In genomic region chr6:34248198-34248726, GRCh38 we compare ENCODE assay signal across 9 cellular contexts. TPM values are rescaled to one million over a fixed set of nuclear protein-coding genes. Genes with fewer than 3 reads are reported as not detected.
A peak's percentile ranks its signal among the peaks of the same experiment; 100 is the strongest.
DNase-seq lines count a peak whose midpoint lies in the region; ATAC-seq, FAIRE-seq and TF ChIP-seq lines count a peak whose summit lies in the region.
"Had no signal": no experiment of that assay in that cellular context is flagged by ENCODE, and none has a peak within 500 bp of the region (broad histone marks: within the 10 kb centered on the region; RNA-seq: fewer than 3 reads in every experiment).

No MANE protein-coding gene starts in this region.

- H3K27me3 ChIP-seq in Peyer's patch (no peaks in the 10 kb centered on the region), astrocyte (ENCODE audit: insufficient read depth, low read length) (no peaks in the 10 kb centered on the region), hepatocyte (no peaks in the 10 kb centered on the region), sigmoid colon (no peaks in the 10 kb centered on the region)

- no peaks in the 10 kb centered on the region for H3K9me2 ChIP-seq in hepatocyte (replicated peaks; ENCODE audit: insufficient read depth)

- H3K9me3 ChIP-seq in Peyer's patch = no peaks in the 10 kb centered on the region
- H3K9me3 ChIP-seq in astrocyte (ENCODE audit: insufficient read depth, low read depth, low read length) = no peaks in the 10 kb centered on the region
- no peaks in the 10 kb centered on the region for H3K9me3 ChIP-seq in hepatocyte (ENCODE audit: low read depth)
- H3K9me3 ChIP-seq in sigmoid colon = no peaks in the 10 kb centered on the region

- DNase-seq in NCI-H82 (lab: John Stamatoyannopoulos, UW) = peak; percentile 69
- DNase-seq in NCI-H82 treated with DMSO at 0.1 percent for 48 hours (lab: John Stamatoyannopoulos, UW; ENCODE audit: unreplicated experiment) = no peak
- DNase-seq in Peyer's patch = peak; percentile 63 to 82 (median 73)
- no peak for DNase-seq in astrocyte (ENCODE audit: low read depth)
- DNase-seq in hepatocyte (ENCODE audit: low spot score) = peak; percentile 68
- DNase-seq in sigmoid colon = peak; percentile 88
- no peak for DNase-seq in amniotic stem cell (lab: John Stamatoyannopoulos, UW)

- H3K9me3 Mint-ChIP-seq in astrocyte (ENCODE audit: unreplicated experiment) = peaks cover 1% of the 10 kb centered on the region

- H3K27me3 Mint-ChIP-seq in astrocyte (ENCODE audit: low read depth, unreplicated experiment) = no peaks in the 10 kb centered on the region

- H3K27ac ChIP-seq in Peyer's patch (peak overlapping the region; percentile 81 to 95 (median 92)), astrocyte (ENCODE audit: low read depth, low read length) (peak overlapping the region; percentile 69), hepatocyte (peak overlapping the region; percentile 20), sigmoid colon (peak overlapping the region; percentile 85 to 92 (median 90))

- peak overlapping the region; percentile 88 for H3K9ac ChIP-seq in astrocyte (ENCODE audit: low read length)

- H3K27ac Mint-ChIP-seq in astrocyte (ENCODE audit: unreplicated experiment) = peak overlapping the region; percentile 66

- peaks cover 17% of the 10 kb centered on the region for H3K4me1 Mint-ChIP-seq in astrocyte (ENCODE audit: low read depth, unreplicated experiment)

- FAIRE-seq in astrocyte (lab: Jason Lieb, UNC) = no peak
- FAIRE-seq: islet of Langerhans had no signal

- intact Hi-C loops in sigmoid colon (cut with DNase I) = loop anchor here (2.0 to 5.0 kb wide), 3 partner anchors 51 to 361 kb away; no protein-coding TSS in a partner anchor

- TF ChIP-seq CTCF in Peyer's patch (IDR thresholded peaks at IDR 0.05) (no peak), astrocyte (IDR thresholded peaks at IDR 0.05; ENCODE audit: insufficient read depth, low read depth, low read length) (no peak), hepatocyte (IDR thresholded peaks at IDR 0.05; ENCODE audit: poor library complexity) (no peak), sigmoid colon (IDR thresholded peaks at IDR 0.05) (no peak)

- peak overlapping the region; percentile 96 for H3K4me3 Mint-ChIP-seq in astrocyte (ENCODE audit: unreplicated experiment)

- H3K79me2 ChIP-seq in astrocyte (ENCODE audit: insufficient read depth, low read length) (peaks cover 18% of the 10 kb centered on the region), hepatocyte (no peaks in the 10 kb centered on the region)

- peaks cover 2% of the 10 kb centered on the region for H4K20me1 ChIP-seq in astrocyte (ENCODE audit: insufficient read depth, low read length)
- no peaks in the 10 kb centered on the region for H4K20me1 ChIP-seq in hepatocyte (ENCODE audit: insufficient read depth, poor library complexity, severe bottlenecking)

- ATAC-seq in HG02623 (IDR thresholded peaks at IDR 0.05; ENCODE audit: unreplicated experiment) = peak; percentile 20

- TF ChIP-seq EP300 in sigmoid colon (IDR thresholded peaks at IDR 0.05) = no peak

- H3K4me3 ChIP-seq in Peyer's patch (peak overlapping the region; percentile 70 to 89 (median 75)), astrocyte (ENCODE audit: insufficient read depth, low read depth, low read length) (peak overlapping the region; percentile 83), hepatocyte (peak overlapping the region; percentile 14), sigmoid colon (peak overlapping the region; percentile 74 to 91 (median 78))

- H3K4me2 ChIP-seq in astrocyte (ENCODE audit: low read length) (peak overlapping the region; percentile 97), hepatocyte (peak overlapping the region; percentile 90)

- H2AFZ ChIP-seq in astrocyte (ENCODE audit: low read depth, low read length) (peak overlapping the region; percentile 63), hepatocyte (peak overlapping the region; percentile 50)

- TF ChIP-seq POLR2A in Peyer's patch (IDR thresholded peaks at IDR 0.05) (no peak), sigmoid colon (IDR thresholded peaks at IDR 0.05) (no peak)

- H3K4me1 ChIP-seq in Peyer's patch (peaks cover 0 to 30% (median 10%) of the 10 kb centered on the region in 4 donors), astrocyte (ENCODE audit: insufficient read depth, low read length) (peaks cover 33% of the 10 kb centered on the region), hepatocyte (ENCODE audit: insufficient read depth) (peaks cover 5% of the 10 kb centered on the region), sigmoid colon (peaks cover 0 to 37% (median 29%) of the 10 kb centered on the region in 4 donors)

- H3K36me3 Mint-ChIP-seq in astrocyte (ENCODE audit: low read depth, unreplicated experiment) = no peaks in the 10 kb centered on the region

- H3K36me3 ChIP-seq in Peyer's patch (no peaks in the 10 kb centered on the region), astrocyte (ENCODE audit: insufficient read depth, low read length) (peaks cover 4% of the 10 kb centered on the region), hepatocyte (replicated peaks; ENCODE audit: insufficient read depth, low read depth) (no peaks in the 10 kb centered on the region), sigmoid colon (no peaks in the 10 kb centered on the region)

- WGBS in hepatocyte (ENCODE audit: low lambda C conversion rate, missing lambda C conversion rate) = 12% methylated on average over 17 of the region's 17 CpGs
- 10 to 11% methylated on average over 17 of the region's 17 CpGs for WGBS in sigmoid colon, 2 donors

RNA-seq across cellular contexts. Expression of gene SMIM29, which starts 0.5 kb away (rescaled TPM):
- total RNA-seq in Peyer's patch = 10 to 100 TPM in 3 of 4 donors, 1 to 10 TPM in 1; 8.9 to 30.5 (median 14.9) TPM
- total RNA-seq in astrocyte = 11.1 and 13.9 TPM in 2 replicates
- total RNA-seq in hepatocyte = 9.2 and 11.4 TPM in 2 replicates
- polyA plus RNA-seq in hepatocyte = 27.6 and 33.8 TPM in 2 replicates
- 10 to 100 TPM; 16.8 to 34.3 (median 27.6) TPM for total RNA-seq in sigmoid colon
- polyA plus RNA-seq in sigmoid colon = 10 to 100 TPM; 22.9 to 39.0 (median 23.7) TPM

RNA-seq across cellular contexts. Expression of gene HMGA1, which starts 11.6 kb away (rescaled TPM):
- total RNA-seq in Peyer's patch (100 to 1,000 TPM in 1 of 4 donors, 10 to 100 TPM in 3; 71.3 to 102 (median 90.7) TPM), astrocyte (109 and 199 TPM in 2 replicates), hepatocyte (43.4 and 57.9 TPM in 2 replicates), sigmoid colon (10 to 100 TPM in 2 of 4 donors, 1 to 10 TPM in 2; 6.9 to 12.1 (median 9.4) TPM)
- polyA plus RNA-seq in hepatocyte (69.0 and 94.8 TPM in 2 replicates), sigmoid colon (100 to 1,000 TPM in 2 of 3 donors, 10 to 100 TPM in 1; 89.7 to 311 (median 111) TPM)

Comparison
In these comparisons a context has a peak if more than half of its experiments do, and no peak if none do; other contexts are left out.
1. DNase-seq: peak in NCI-H82 (single experiment), Peyer's patch (3 of 3), hepatocyte (single experiment) and sigmoid colon (single experiment); none in NCI-H82 treated with DMSO at 0.1 percent for 48 hours (single experiment), astrocyte (single experiment) and amniotic stem cell (single experiment).
2. H3K27ac ChIP-seq: peak in every context shown above with its lines; median percentile 92 in Peyer's patch; 90 in sigmoid colon; 69 in astrocyte; 20 in hepatocyte.
3. H3K4me3 ChIP-seq: peak in every context shown above with its lines; median percentile 83 in astrocyte; 78 in sigmoid colon; 75 in Peyer's patch; 14 in hepatocyte.